ENCODE assay signal across 8 cellular contexts in the genomic region with DNA sequence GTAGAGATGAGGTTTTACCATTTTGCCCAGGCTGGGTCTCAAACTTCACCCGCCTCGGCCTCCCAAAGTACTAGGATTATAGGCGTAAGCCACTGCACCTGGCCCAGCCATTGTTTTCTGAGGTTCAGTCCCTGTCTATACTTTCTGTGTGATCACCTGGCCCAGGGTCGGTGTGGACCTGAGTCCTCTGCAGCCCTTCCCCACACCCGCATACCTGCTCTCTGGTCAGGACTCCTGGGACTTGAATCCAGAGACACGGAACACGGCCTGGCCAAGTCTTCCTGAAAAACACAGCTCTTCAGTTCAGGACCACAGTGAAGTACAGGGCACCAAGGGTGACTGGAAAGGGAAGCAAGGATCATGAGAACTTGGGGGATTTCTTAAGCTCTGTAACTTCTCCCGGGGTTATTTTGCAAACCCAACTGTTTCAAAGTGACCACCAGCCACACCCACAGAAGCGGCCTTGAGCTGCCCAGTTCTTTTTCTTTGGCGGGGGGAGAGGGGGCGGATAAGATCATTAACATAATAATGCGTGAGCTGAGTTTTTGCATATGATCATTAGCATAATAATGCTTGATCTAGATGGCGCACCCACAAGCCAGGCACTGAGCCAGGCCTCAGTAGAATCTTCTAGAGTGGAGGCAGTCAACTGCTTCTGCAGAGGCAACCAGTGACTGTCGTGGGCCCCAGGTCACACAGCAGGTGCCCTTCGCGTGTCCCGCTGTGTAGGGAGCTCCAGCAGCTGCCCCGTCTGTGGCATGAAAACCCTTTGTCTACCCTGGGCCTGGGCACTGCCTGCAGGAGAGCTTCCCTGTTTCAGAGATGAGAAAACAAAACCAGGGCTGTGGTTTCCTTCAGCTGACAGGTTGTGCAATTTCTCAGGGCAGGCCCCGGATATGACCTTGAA. TPM values are rescaled to one million over a fixed set of nuclear protein-coding genes. Genes with fewer than 3 reads are reported as not detected.
DNase-seq lines count a peak whose midpoint lies in the region; ATAC-seq, FAIRE-seq and TF ChIP-seq lines count a peak whose summit lies in the region.

No MANE protein-coding gene starts in this region.

- TF ChIP-seq CTCF in astrocyte (IDR thresholded peaks at IDR 0.05; ENCODE audit: insufficient read depth, low read depth, low read length) = no peak

- no peaks in the 10 kb centered on the region for H3K27me3 Mint-ChIP-seq in astrocyte (ENCODE audit: low read depth, unreplicated experiment)

- peak; percentile 52 for DNase-seq in NCI-H2196 (lab: John Stamatoyannopoulos, UW; ENCODE audit: unreplicated experiment)
- DNase-seq in NCI-H2196 treated with DMSO at 0.1 percent for 48 hours (lab: John Stamatoyannopoulos, UW; ENCODE audit: unreplicated experiment) = no peak
- peak; percentile 95 for DNase-seq in SKM-1 treated with dmso at 0.1 percent for 144 hours (lab: John Stamatoyannopoulos, UW; ENCODE audit: unreplicated experiment)
- peak; percentile 49 for DNase-seq in astrocyte (ENCODE audit: low read depth)
- peak; percentile 79 for DNase-seq in iris pigment epithelial cell (ENCODE audit: low read depth)
- peak; percentile 28 for DNase-seq in stimulated activated CD8-positive, alpha-beta memory T cell treated with anti-CD3 and anti-CD28 coated beads, Interleukin-4, amount 100 ng/mL, for 24 hours (ENCODE audit: low read depth)
- DNase-seq in D341Med (ENCODE audit: low spot score) = no peak

- H3K27ac ChIP-seq in astrocyte (ENCODE audit: low read depth, low read length) = no peak overlapping the region

- H4K20me1 ChIP-seq in astrocyte (ENCODE audit: insufficient read depth, low read length) = peaks cover 67% of the 10 kb centered on the region

- no peaks in the 10 kb centered on the region for H3K9me3 ChIP-seq in astrocyte (ENCODE audit: insufficient read depth, low read depth, low read length)

- H3K27ac Mint-ChIP-seq in astrocyte (ENCODE audit: unreplicated experiment) = peak overlapping the region; percentile 86

- H2AFZ ChIP-seq in astrocyte (ENCODE audit: low read depth, low read length) = no peak overlapping the region

- H3K4me2 ChIP-seq in astrocyte (ENCODE audit: low read length) = peak overlapping the region; percentile 26

- no peaks in the 10 kb centered on the region for H3K36me3 ChIP-seq in astrocyte (ENCODE audit: insufficient read depth, low read length)

- peak; percentile 29 for ATAC-seq in HG03095 (IDR thresholded peaks at IDR 0.05; ENCODE audit: unreplicated experiment)

- H3K4me3 ChIP-seq in astrocyte (ENCODE audit: insufficient read depth, low read depth, low read length) = no peak overlapping the region

- peaks cover 3% of the 10 kb centered on the region for H3K36me3 Mint-ChIP-seq in astrocyte (ENCODE audit: low read depth, unreplicated experiment)

- H3K79me2 ChIP-seq in astrocyte (ENCODE audit: insufficient read depth, low read length) = peaks cover 31% of the 10 kb centered on the region

- no peak overlapping the region for H3K9ac ChIP-seq in astrocyte (ENCODE audit: low read length)

- H3K4me1 Mint-ChIP-seq in astrocyte (ENCODE audit: low read depth, unreplicated experiment) = peaks cover 34% of the 10 kb centered on the region

- FAIRE-seq in astrocyte (lab: Jason Lieb, UNC) = no peak

- H3K4me1 ChIP-seq in astrocyte (ENCODE audit: insufficient read depth, low read length) = peaks cover 46% of the 10 kb centered on the region

- no peaks in the 10 kb centered on the region for H3K9me3 Mint-ChIP-seq in astrocyte (ENCODE audit: unreplicated experiment)

- H3K27me3 ChIP-seq in astrocyte (ENCODE audit: insufficient read depth, low read length) = no peaks in the 10 kb centered on the region

- peak overlapping the region; percentile 83 for H3K4me3 Mint-ChIP-seq in astrocyte (ENCODE audit: unreplicated experiment)

RNA-seq across cellular contexts. Expression of gene NADK, which starts 1.7 kb away (rescaled TPM):
- 83.7 and 87.6 TPM in 2 replicates for total RNA-seq in astrocyte

RNA-seq across cellular contexts. Expression of gene CDK11A, which starts 55.8 kb away (rescaled TPM):
- total RNA-seq in astrocyte = 30.3 and 35.3 TPM in 2 replicates

Comparison
In these comparisons a context has a peak if more than half of its experiments do, and no peak if none do; other contexts are left out.
1. DNase-seq: peak in NCI-H2196 (single experiment), SKM-1 treated with dmso at 0.1 percent for 144 hours (single experiment), astrocyte (single experiment), iris pigment epithelial cell (single experiment) and stimulated activated CD8-positive, alpha-beta memory T cell treated with anti-CD3 and anti-CD28 coated beads, Interleukin-4, amount 100 ng/mL, for 24 hours (single experiment); none in NCI-H2196 treated with DMSO at 0.1 percent for 48 hours (single experiment) and D341Med (single experiment).